In the genomic region with DNA sequence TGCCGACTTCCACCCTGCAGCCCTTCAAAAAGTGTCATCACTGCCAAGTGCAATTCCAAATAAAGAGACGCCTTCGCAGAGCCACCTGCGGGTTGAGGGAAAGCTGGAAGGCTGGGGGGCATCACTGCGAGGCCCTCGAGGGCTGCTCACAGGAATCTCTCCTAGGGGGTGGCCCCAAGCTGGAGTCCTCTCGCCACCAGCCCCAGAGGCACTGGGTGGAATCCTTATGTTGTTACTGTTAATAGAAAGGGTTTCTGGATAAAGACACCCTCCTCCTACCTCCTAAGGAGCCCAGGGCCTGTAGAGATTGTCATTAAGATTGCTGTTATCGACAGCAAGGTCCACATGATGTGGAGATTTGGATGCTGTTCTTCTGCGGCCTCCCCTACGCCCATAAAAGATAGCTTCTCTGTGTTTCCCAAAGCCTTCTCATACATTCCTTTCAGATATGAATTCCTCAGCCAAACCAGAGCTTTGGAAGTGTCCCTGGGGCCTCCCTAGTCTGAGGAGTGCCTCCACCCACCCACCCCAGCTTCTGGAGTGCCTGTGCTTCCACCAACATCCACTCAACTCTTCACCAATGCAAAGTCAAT, we compare ENCODE assay signal across 1 cellular context.
TF ChIP-seq lines count a peak whose summit lies in the region.

No MANE protein-coding gene starts in this region.

TF ChIP-seq in WTC11, 78 proteins besides CTCF, POLR2A, EP300 and RAD21 (continued from another document):
- TF ChIP-seq, protein P1, sequence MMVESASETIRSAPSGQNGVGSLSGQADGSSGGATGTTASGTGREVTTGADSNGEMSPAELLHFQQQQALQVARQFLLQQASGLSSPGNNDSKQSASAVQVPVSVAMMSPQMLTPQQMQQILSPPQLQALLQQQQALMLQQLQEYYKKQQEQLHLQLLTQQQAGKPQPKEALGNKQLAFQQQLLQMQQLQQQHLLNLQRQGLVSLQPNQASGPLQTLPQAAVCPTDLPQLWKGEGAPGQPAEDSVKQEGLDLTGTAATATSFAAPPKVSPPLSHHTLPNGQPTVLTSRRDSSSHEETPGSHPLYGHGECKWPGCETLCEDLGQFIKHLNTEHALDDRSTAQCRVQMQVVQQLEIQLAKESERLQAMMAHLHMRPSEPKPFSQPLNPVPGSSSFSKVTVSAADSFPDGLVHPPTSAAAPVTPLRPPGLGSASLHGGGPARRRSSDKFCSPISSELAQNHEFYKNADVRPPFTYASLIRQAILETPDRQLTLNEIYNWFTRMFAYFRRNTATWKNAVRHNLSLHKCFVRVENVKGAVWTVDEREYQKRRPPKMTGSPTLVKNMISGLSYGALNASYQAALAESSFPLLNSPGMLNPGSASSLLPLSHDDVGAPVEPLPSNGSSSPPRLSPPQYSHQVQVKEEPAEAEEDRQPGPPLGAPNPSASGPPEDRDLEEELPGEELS (CRISPR knock-in tag; IDR thresholded peaks at IDR 0.05): no peak
- TF ChIP-seq FOXJ3 (CRISPR knock-in tag; IDR thresholded peaks at IDR 0.05; ENCODE audit: borderline replicate concordance): no peak
- TF ChIP-seq, protein P2, sequence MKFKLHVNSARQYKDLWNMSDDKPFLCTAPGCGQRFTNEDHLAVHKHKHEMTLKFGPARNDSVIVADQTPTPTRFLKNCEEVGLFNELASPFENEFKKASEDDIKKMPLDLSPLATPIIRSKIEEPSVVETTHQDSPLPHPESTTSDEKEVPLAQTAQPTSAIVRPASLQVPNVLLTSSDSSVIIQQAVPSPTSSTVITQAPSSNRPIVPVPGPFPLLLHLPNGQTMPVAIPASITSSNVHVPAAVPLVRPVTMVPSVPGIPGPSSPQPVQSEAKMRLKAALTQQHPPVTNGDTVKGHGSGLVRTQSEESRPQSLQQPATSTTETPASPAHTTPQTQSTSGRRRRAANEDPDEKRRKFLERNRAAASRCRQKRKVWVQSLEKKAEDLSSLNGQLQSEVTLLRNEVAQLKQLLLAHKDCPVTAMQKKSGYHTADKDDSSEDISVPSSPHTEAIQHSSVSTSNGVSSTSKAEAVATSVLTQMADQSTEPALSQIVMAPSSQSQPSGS (CRISPR knock-in tag; IDR thresholded peaks at IDR 0.05; ENCODE audit: borderline replicate concordance, low read depth): no peak
- TF ChIP-seq, protein P3, sequence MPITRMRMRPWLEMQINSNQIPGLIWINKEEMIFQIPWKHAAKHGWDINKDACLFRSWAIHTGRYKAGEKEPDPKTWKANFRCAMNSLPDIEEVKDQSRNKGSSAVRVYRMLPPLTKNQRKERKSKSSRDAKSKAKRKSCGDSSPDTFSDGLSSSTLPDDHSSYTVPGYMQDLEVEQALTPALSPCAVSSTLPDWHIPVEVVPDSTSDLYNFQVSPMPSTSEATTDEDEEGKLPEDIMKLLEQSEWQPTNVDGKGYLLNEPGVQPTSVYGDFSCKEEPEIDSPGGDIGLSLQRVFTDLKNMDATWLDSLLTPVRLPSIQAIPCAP (CRISPR knock-in tag; IDR thresholded peaks at IDR 0.05): no peak
- TF ChIP-seq, protein P4, sequence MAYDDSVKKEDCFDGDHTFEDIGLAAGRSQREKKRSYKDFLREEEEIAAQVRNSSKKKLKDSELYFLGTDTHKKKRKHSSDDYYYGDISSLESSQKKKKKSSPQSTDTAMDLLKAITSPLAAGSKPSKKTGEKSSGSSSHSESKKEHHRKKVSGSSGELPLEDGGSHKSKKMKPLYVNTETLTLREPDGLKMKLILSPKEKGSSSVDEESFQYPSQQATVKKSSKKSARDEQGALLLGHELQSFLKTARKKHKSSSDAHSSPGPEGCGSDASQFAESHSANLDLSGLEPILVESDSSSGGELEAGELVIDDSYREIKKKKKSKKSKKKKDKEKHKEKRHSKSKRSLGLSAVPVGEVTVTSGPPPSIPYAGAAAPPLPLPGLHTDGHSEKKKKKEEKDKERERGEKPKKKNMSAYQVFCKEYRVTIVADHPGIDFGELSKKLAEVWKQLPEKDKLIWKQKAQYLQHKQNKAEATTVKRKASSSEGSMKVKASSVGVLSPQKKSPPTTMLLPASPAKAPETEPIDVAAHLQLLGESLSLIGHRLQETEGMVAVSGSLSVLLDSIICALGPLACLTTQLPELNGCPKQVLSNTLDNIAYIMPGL (CRISPR knock-in tag; IDR thresholded peaks at IDR 0.05): no peak
- TF ChIP-seq, protein P5, sequence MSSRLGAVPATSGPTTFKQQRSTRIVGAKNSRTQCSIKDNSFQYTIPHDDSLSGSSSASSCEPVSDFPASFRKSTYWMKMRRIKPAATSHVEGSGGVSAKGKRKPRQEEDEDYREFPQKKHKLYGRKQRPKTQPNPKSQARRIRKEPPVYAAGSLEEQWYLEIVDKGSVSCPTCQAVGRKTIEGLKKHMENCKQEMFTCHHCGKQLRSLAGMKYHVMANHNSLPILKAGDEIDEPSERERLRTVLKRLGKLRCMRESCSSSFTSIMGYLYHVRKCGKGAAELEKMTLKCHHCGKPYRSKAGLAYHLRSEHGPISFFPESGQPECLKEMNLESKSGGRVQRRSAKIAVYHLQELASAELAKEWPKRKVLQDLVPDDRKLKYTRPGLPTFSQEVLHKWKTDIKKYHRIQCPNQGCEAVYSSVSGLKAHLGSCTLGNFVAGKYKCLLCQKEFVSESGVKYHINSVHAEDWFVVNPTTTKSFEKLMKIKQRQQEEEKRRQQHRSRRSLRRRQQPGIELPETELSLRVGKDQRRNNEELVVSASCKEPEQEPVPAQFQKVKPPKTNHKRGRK (CRISPR knock-in tag; IDR thresholded peaks at IDR 0.05; ENCODE audit: borderline replicate concordance): no peak
TF ChIP-seq in WTC11: peak in this region for 0.
